24 cellular contexts compared by ENCODE assay signal in the genomic region with DNA sequence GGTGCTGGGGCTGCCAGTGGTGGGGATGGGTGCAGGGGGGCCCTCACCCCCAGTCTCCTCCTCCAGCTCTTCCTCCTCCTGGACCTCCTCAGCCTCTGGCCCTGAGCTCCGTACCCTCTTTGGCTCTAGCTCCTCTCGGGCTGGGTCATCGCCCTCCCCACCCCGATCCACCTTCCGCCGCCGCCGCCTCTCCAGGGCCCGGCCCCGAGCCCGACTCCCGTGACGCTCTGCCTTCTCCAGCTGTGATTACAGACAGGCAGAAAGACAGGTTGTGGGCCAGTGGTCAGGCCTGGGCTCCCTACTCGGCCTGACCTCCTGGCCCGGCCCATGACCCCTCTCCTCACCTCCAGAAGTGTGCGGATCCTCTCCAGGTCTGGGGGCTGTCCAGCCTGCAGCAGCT. TPM values are rescaled to one million over a fixed set of nuclear protein-coding genes. Genes with fewer than 3 reads are reported as not detected.
A peak's percentile ranks its signal among the peaks of the same experiment; 100 is the strongest.
DNase-seq lines count a peak whose midpoint lies in the region; ATAC-seq, FAIRE-seq and TF ChIP-seq lines count a peak whose summit lies in the region.
"Had no signal": no experiment of that assay in that cellular context is flagged by ENCODE, and none has a peak within 500 bp of the region (broad histone marks: within the 10 kb centered on the region; RNA-seq: fewer than 3 reads in every experiment).

No MANE protein-coding gene starts in this region.

- H3K4me3 ChIP-seq in breast epithelium (no peak overlapping the region), A673 (ENCODE audit: low read depth, low read length, poor library complexity, severe bottlenecking) (no peak overlapping the region), K562 (no peak overlapping the region), brain microvascular endothelial cell (ENCODE audit: low read depth, low read length) (no peak overlapping the region), lower lobe of right lung (no peak overlapping the region), left ventricle myocardium inferior (no peak overlapping the region)
- H3K4me3 ChIP-seq: BLaER1 treated with 17β-estradiol and CSF1 and Interleukin-3, amounts not matched to agents 10 nM and 100 nM had no signal

- H3K4me3 Mint-ChIP-seq in MCF 10A (ENCODE audit: unreplicated experiment), result no peak overlapping the region
- H3K4me3 Mint-ChIP-seq in stimulated activated effector memory CD8-positive, alpha-beta T cell treated with anti-CD3 and anti-CD28 coated beads, Interleukin-12 subunit alpha, Interleukin-12 subunit beta, amount 100 ng/mL, for 72 hours, result no peak overlapping the region
- H3K4me3 Mint-ChIP-seq: B cell; CD4-positive, alpha-beta T cell; CD8-positive, alpha-beta T cell had no signal

- peaks cover 48% of the 10 kb centered on the region for H3K36me3 ChIP-seq in breast epithelium
- H3K36me3 ChIP-seq in A673 (ENCODE audit: insufficient read depth, low read length, poor library complexity, severe bottlenecking), result peaks cover 56% of the 10 kb centered on the region
- peaks cover 56% of the 10 kb centered on the region for H3K36me3 ChIP-seq in K562 (ENCODE audit: control insufficient read depth, insufficient read depth, low read length)
- peaks cover 60% of the 10 kb centered on the region for H3K36me3 ChIP-seq in brain microvascular endothelial cell (replicated peaks)
- H3K36me3 ChIP-seq in lower lobe of right lung, result peaks cover 68% of the 10 kb centered on the region
- peaks cover 48% of the 10 kb centered on the region for H3K36me3 ChIP-seq in left ventricle myocardium inferior

- no peaks in the 10 kb centered on the region for H3K9me3 Mint-ChIP-seq in MCF 10A (ENCODE audit: unreplicated experiment)
- no peaks in the 10 kb centered on the region for H3K9me3 Mint-ChIP-seq in stimulated activated effector memory CD8-positive, alpha-beta T cell treated with anti-CD3 and anti-CD28 coated beads, Interleukin-12 subunit alpha, Interleukin-12 subunit beta, amount 100 ng/mL, for 72 hours
- H3K9me3 Mint-ChIP-seq: CD4-positive, alpha-beta T cell; CD8-positive, alpha-beta T cell had no signal

- no peak for FAIRE-seq in K562 (lab: Jason Lieb, UNC)
- FAIRE-seq: A204.1, D721Med, G401.6, GM12892, GM18507 had no signal

- H3K36me3 Mint-ChIP-seq in MCF 10A (ENCODE audit: insufficient read depth, unreplicated experiment), result peaks cover 71% of the 10 kb centered on the region
- peaks cover 64% of the 10 kb centered on the region for H3K36me3 Mint-ChIP-seq in stimulated activated effector memory CD8-positive, alpha-beta T cell treated with anti-CD3 and anti-CD28 coated beads, Interleukin-12 subunit alpha, Interleukin-12 subunit beta, amount 100 ng/mL, for 72 hours

- no peak for TF ChIP-seq EP300 in K562 (IDR thresholded peaks at IDR 0.05; ENCODE audit: low read length)

- no peak for TF ChIP-seq RAD21 in K562 (CRISPR knock-in tag; conservative IDR thresholded peaks at IDR 0.05 in 1 of 2, IDR thresholded peaks at IDR 0.05 in 1 of 2)

- H3K9ac ChIP-seq in K562 (ENCODE audit: insufficient read depth in 1 of 2, low read depth in 2 of 2, low read length in 2 of 2), result no peak overlapping the region
- H3K9ac ChIP-seq: BLaER1 treated with 17β-estradiol and CSF1 and Interleukin-3, amounts not matched to agents 10 nM and 100 nM had no signal

- TF ChIP-seq POLR2A in breast epithelium (IDR thresholded peaks at IDR 0.05), result no peak
- no peak for TF ChIP-seq POLR2A in K562 (conservative IDR thresholded peaks at IDR 0.05)

- H3K27me3 Mint-ChIP-seq in MCF 10A (ENCODE audit: insufficient read depth, unreplicated experiment), result no peaks in the 10 kb centered on the region
- H3K27me3 Mint-ChIP-seq: B cell; CD4-positive, alpha-beta T cell had no signal

- H3K9me3 ChIP-seq in breast epithelium, result no peaks in the 10 kb centered on the region
- no peaks in the 10 kb centered on the region for H3K9me3 ChIP-seq in A673 (ENCODE audit: low read depth, low read length, poor library complexity, severe bottlenecking)
- H3K9me3 ChIP-seq in K562 (replicated peaks; ENCODE audit: control insufficient read depth, insufficient read depth, low read depth, low read length), result no peaks in the 10 kb centered on the region
- H3K9me3 ChIP-seq in lower lobe of right lung, result no peaks in the 10 kb centered on the region
- H3K9me3 ChIP-seq in left ventricle myocardium inferior (replicated peaks), result no peaks in the 10 kb centered on the region
- H3K9me3 ChIP-seq: BLaER1 treated with 17β-estradiol and CSF1 and Interleukin-3, amounts not matched to agents 10 nM and 100 nM; Caco-2 had no signal

- H3K27ac Mint-ChIP-seq in MCF 10A (ENCODE audit: low read depth, unreplicated experiment), result no peak overlapping the region
- peak overlapping the region; percentile 37 for H3K27ac Mint-ChIP-seq in stimulated activated effector memory CD8-positive, alpha-beta T cell treated with anti-CD3 and anti-CD28 coated beads, Interleukin-12 subunit alpha, Interleukin-12 subunit beta, amount 100 ng/mL, for 72 hours
- H3K27ac Mint-ChIP-seq: B cell; CD4-positive, alpha-beta T cell; CD8-positive, alpha-beta T cell had no signal

- H3K79me2 ChIP-seq in K562 (ENCODE audit: control insufficient read depth, insufficient read depth, low read length), result no peaks in the 10 kb centered on the region

- POLR2A ChIA-PET in MCF 10A (lab: Yijun Ruan, JAX), result no interaction called here
- POLR2A ChIA-PET in A673 (lab: Charles Lee; ENCODE audit: low non-redundant PET), result no interaction called here
- POLR2A ChIA-PET in K562 (lab: Yijun Ruan, JAX), result no interaction called here

- H3K27ac ChIP-seq in breast epithelium (no peak overlapping the region), A673 (ENCODE audit: low read depth, low read length, poor library complexity, severe bottlenecking) (no peak overlapping the region), K562 (ENCODE audit: extremely low read depth, low read depth, low read length) (no peak overlapping the region), brain microvascular endothelial cell (no peak overlapping the region), lower lobe of right lung (no peak overlapping the region), left ventricle myocardium inferior (replicated peaks) (no peak overlapping the region)
- H3K27ac ChIP-seq: 22Rv1; BLaER1 treated with 17β-estradiol and CSF1 and Interleukin-3, amounts not matched to agents 10 nM and 100 nM; C4-2B had no signal

- H3K4me1 ChIP-seq in breast epithelium, result no peaks in the 10 kb centered on the region
- H3K4me1 ChIP-seq in A673 (ENCODE audit: insufficient read depth, low read length, poor library complexity, severe bottlenecking), result no peaks in the 10 kb centered on the region
- peaks cover 0 to 6% of the 10 kb centered on the region in 2 experiments; a peak in 2 of 5 replicates for H3K4me1 ChIP-seq in K562 (replicated peaks in 1 of 2; ENCODE audit: control insufficient read depth in 2 of 2, insufficient read depth in 2 of 2, low read length in 2 of 2)
- H3K4me1 ChIP-seq in lower lobe of right lung, result no peaks in the 10 kb centered on the region
- no peaks in the 10 kb centered on the region for H3K4me1 ChIP-seq in left ventricle myocardium inferior
- H3K4me1 ChIP-seq: BLaER1 treated with 17β-estradiol and CSF1 and Interleukin-3, amounts not matched to agents 10 nM and 100 nM; Caco-2 had no signal

- in situ Hi-C loops in K562 (cut with MboI) (no loop called here), brain microvascular endothelial cell (cut with HindIII; ENCODE audit: low pct_ligation_motif_present, low sequenced_read_pairs) (no loop called here)

- CTCF ChIA-PET in MCF 10A (lab: Yijun Ruan, JAX) (interaction anchor here (0.6 kb wide), 1 partner anchor 84 kb away, joined by 3 read pairs; no protein-coding TSS in a partner anchor), A673 (lab: Charles Lee) (no interaction called here), K562 (lab: Yijun Ruan, JAX; ENCODE audit: low intra/inter-chr PET ratio) (no interaction called here)

- no peak for ATAC-seq in K562
- ATAC-seq in stimulated activated effector memory CD8-positive, alpha-beta T cell treated with anti-CD3 and anti-CD28 coated beads, Interleukin-12 subunit alpha, Interleukin-12 subunit beta, amount 100 ng/mL, for 72 hours, result no peak
- ATAC-seq in lower lobe of right lung, result no peak
- ATAC-seq: CD8-positive, alpha-beta T cell had no signal

- 100% methylated on average over 1 of the region's 16 CpGs for WGBS in K562 (ENCODE audit: insufficient coverage, low coverage, missing lambda C conversion rate)

- intact Hi-C loops in MCF 10A (cut with micrococcal nuclease) (no loop called here), breast epithelium (cut with DNase I; ENCODE audit: low total_unique reads) (no loop called here), A673 (cut with micrococcal nuclease; ENCODE audit: unreplicated experiment) (no loop called here), K562 (cut with micrococcal nuclease) (no loop called here), lower lobe of right lung (cut with DNase I) (no loop called here), left ventricle myocardium inferior (cut with micrococcal nuclease) (no loop called here)

- no peaks in the 10 kb centered on the region for H3K9me1 ChIP-seq in K562 (ENCODE audit: control insufficient read depth, insufficient read depth, low read length)

- BruUV-seq in MCF 10A (replicated peaks; lab: Mats Ljungman, UMichigan) (TSS peak; percentile 1), A673 (replicated peaks; lab: Mats Ljungman, UMichigan) (TSS peak; percentile 10), K562 (replicated peaks; lab: Mats Ljungman, UMichigan) (no TSS peak)

- DNase-seq in MCF 10A (ENCODE audit: unreplicated experiment) (no peak), breast epithelium (ENCODE audit: low spot score in 2 of 2) (no peak), A673 (ENCODE audit: low spot score) (no peak), K562 (ENCODE audit: extremely low read depth in 1 of 4, low spot score in 3 of 4) (peak in 1 of 4 experiments; percentile 10), brain microvascular endothelial cell (no peak), lower lobe of right lung (no peak), left ventricle myocardium inferior (no peak)
- no peak for DNase-seq in stimulated activated effector memory CD8-positive, alpha-beta T cell treated with anti-CD3 and anti-CD28 coated beads, Interleukin-12 subunit alpha, Interleukin-12 subunit beta, amount 100 ng/mL, for 72 hours (ENCODE audit: low spot score in 2 of 2)
- DNase-seq: AML-193; Caco-2; Calu3; CD4-positive, alpha-beta T cell; CD8-positive, alpha-beta T cell; DMS79 treated with DMSO at 0.1 percent for 48 hours; GF-D8 had no signal

- no peaks in the 10 kb centered on the region for H3K27me3 ChIP-seq in breast epithelium
- H3K27me3 ChIP-seq in A673 (replicated peaks; ENCODE audit: insufficient read depth, low read depth, low read length, poor library complexity), result no peaks in the 10 kb centered on the region
- H3K27me3 ChIP-seq in K562 (ENCODE audit: control insufficient read depth in 2 of 2, insufficient read depth in 2 of 2, low read length in 2 of 2), result no peaks in the 10 kb centered on the region
- no peaks in the 10 kb centered on the region for H3K27me3 ChIP-seq in brain microvascular endothelial cell (replicated peaks)
- no peaks in the 10 kb centered on the region for H3K27me3 ChIP-seq in lower lobe of right lung (ENCODE audit: low read depth)
- H3K27me3 ChIP-seq in left ventricle myocardium inferior (ENCODE audit: low read depth), result no peaks in the 10 kb centered on the region
- H3K27me3 ChIP-seq: BLaER1 treated with 17β-estradiol and CSF1 and Interleukin-3, amounts not matched to agents 10 nM and 100 nM had no signal

- H4K20me1 ChIP-seq in K562 (replicated peaks; ENCODE audit: control insufficient read depth, insufficient read depth, low read length), result 0 out of 2 replicates have a peak, but pooled peaks cover 7% of the 10 kb centered on the region

- no peak overlapping the region for H3K4me2 ChIP-seq in K562 (ENCODE audit: insufficient read depth, low read length)
- H3K4me2 ChIP-seq: BLaER1 treated with 17β-estradiol and CSF1 and Interleukin-3, amounts not matched to agents 10 nM and 100 nM had no signal

- no peaks in the 10 kb centered on the region for H3K4me1 Mint-ChIP-seq in MCF 10A (ENCODE audit: insufficient read depth, unreplicated experiment)
- H3K4me1 Mint-ChIP-seq in stimulated activated effector memory CD8-positive, alpha-beta T cell treated with anti-CD3 and anti-CD28 coated beads, Interleukin-12 subunit alpha, Interleukin-12 subunit beta, amount 100 ng/mL, for 72 hours, result peaks cover 7% of the 10 kb centered on the region
- H3K4me1 Mint-ChIP-seq: B cell had no signal

- no peak overlapping the region for H2AFZ ChIP-seq in K562 (ENCODE audit: low read depth, low read length)

- TF ChIP-seq CTCF in MCF 10A (IDR thresholded peaks at IDR 0.05; ENCODE audit: unreplicated experiment) (no peak), breast epithelium (IDR thresholded peaks at IDR 0.05) (no peak), A673 (conservative IDR thresholded peaks at IDR 0.05; ENCODE audit: low read depth, low read length) (no peak), K562 (IDR thresholded peaks at IDR 0.05 in 2 of 3, conservative IDR thresholded peaks at IDR 0.05 in 1 of 3; ENCODE audit: insufficient read depth in 2 of 3, low read depth in 1 of 3, low read length in 3 of 3) (no peak), brain microvascular endothelial cell (IDR thresholded peaks at IDR 0.05; ENCODE audit: low read depth, low read length, missing control alignments) (no peak), lower lobe of right lung (IDR thresholded peaks at IDR 0.05) (no peak), left ventricle myocardium inferior (IDR thresholded peaks at IDR 0.05; ENCODE audit: borderline replicate concordance) (no peak)

RNA-seq across cellular contexts. Expression of a gene that starts 31.9 kb away (rescaled TPM):
- total RNA-seq in MCF 10A (2022) (163 and 167 TPM in 2 replicates), breast epithelium (100 to 1,000 TPM in 2 of 3 donors, 10 to 100 TPM in 1; 63.5 to 136 (median 123) TPM), A673 (2021) (177 and 178 TPM in 2 replicates), K562 (2014; rRNA removed) (61.1 and 82.1 TPM in 2 replicates), K562 (2014; rRNA removed; fragmentation: Illumina TruSeq; extraction: Trizol) (44.5 and 53.1 TPM in 2 replicates), K562 (2015; rRNA removed; fragmentation: Illumina TruSeq; extraction: Trizol) (41.4 and 43.4 TPM in 2 replicates), K562 (2021) (110 and 136 TPM in 2 replicates), lower lobe of right lung (67.5 TPM), left ventricle myocardium inferior (35.6 TPM)
- total RNA-seq in K562 (2011; cell fraction: chromatin; rRNA removed; ENCODE audit: low replicate concordance), result 402 and 573 TPM in 2 replicates
- 257 and 272 TPM in 2 replicates for total RNA-seq in K562 (2011; cell fraction: nucleolus; rRNA removed)
- total RNA-seq in K562 (2011; cell fraction: nucleoplasm; rRNA removed), result 184 and 231 TPM in 2 replicates
- polyA plus RNA-seq in K562 (2011; rRNA removed) (52.4 and 82.6 TPM in 2 replicates), K562 (2014; fragmentation: Illumina TruSeq; extraction: Trizol) (59.1 and 66.6 TPM in 2 replicates), K562 (2014; fragmentation: Nextera tagmentation; extraction: Ambion mirVana) (under 1 TPM; 0.62 to 0.83 TPM), K562 (2014; rRNA removed) (44.0 and 64.7 TPM in 2 replicates)
- polyA plus RNA-seq in K562 (2011; cell fraction: cytosol; rRNA removed), result 45.7 and 53.1 TPM in 2 replicates
- 311 and 369 TPM in 2 replicates for polyA plus RNA-seq in K562 (2011; cell fraction: nucleus; rRNA removed)
- polyA plus RNA-seq in K562 (2012), result 64.3 and 71.8 TPM in 2 replicates
- 81.5 and 92.7 TPM in 2 replicates for polyA minus RNA-seq in K562 (2011; rRNA and poly(A)+ RNA removed)
- 71.3 and 80.0 TPM in 2 replicates for polyA minus RNA-seq in K562 (2011; cell fraction: cytosol; rRNA and poly(A)+ RNA removed)
- 113 and 144 TPM in 2 replicates for polyA minus RNA-seq in K562 (2011; cell fraction: nucleus; rRNA and poly(A)+ RNA removed)
